In the genomic region with DNA sequence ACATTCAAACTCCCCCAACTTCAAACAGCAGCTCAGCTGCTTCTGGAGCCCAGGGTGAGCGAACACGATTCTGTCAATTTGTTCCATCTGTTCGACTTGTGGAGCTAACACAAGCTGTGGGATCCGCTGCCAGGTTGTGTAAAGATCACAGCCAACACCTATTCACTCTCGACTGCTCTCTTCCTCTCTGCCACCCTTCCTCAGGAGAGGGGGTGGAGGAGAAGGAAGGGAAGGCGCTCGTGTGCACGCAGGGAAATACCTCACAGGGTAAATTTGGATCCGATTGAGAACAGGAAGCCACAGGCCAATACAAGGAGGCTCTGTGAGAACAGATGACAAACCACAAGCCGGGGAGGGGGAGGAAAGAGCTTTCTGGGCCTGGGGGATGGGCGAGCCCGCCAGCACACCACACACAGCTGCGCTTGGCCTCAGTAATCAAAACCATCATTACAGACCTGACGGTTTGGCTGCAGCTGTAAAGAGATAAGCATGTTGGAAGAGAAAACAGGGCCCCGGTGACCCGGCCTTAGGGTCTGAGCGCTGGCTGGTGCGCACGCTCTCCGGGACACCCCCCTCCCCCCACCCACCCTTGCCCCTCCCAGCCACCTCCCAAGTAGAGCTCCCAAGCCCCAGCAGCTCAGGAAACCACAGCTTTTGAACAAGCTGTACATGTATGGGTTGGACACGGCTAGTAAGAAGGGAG, we compare ENCODE assay signal across 8 cellular contexts. TPM values are rescaled to one million over a fixed set of nuclear protein-coding genes. Genes with fewer than 3 reads are reported as not detected.
A peak's percentile ranks its signal among the peaks of the same experiment; 100 is the strongest.
DNase-seq lines count a peak whose midpoint lies in the region; TF ChIP-seq lines count a peak whose summit lies in the region.

No MANE protein-coding gene starts in this region.

- peak overlapping the region; percentile 74 for H3K4me2 ChIP-seq in GM23248 (ENCODE audit: unreplicated experiment)
- peak overlapping the region; percentile 99 for H3K4me2 ChIP-seq in MM.1S (ENCODE audit: low read depth, low read length)

- H3K9me3 ChIP-seq in GM23248 (ENCODE audit: low read depth) (no peaks in the 10 kb centered on the region), MM.1S (replicated peaks; ENCODE audit: insufficient read depth, low read length) (no peaks in the 10 kb centered on the region)

- H2AFZ ChIP-seq in GM23248: peak overlapping the region; percentile 83
- H2AFZ ChIP-seq in MM.1S (ENCODE audit: low read length): peak overlapping the region; percentile 4; the same call in 1 of the 2 replicates

- DNase-seq in GDM1 (lab: John Stamatoyannopoulos, UW): peak; percentile 90
- DNase-seq in GM23248: peak; percentile 73
- DNase-seq in MM.1S: peak; percentile 97
- DNase-seq in T-helper 2 cell: peak; percentile 20 to 96 (median 56)
- peak in 53 of 56 donors; percentile 17 to 87 (median 68) for DNase-seq in amygdala (lab: John Stamatoyannopoulos, UW)
- peak in 49 of 51 donors; percentile 32 to 88 (median 67) for DNase-seq in hypothalamus (lab: John Stamatoyannopoulos, UW)
- DNase-seq in smooth muscle cell of the brain vasculature (ENCODE audit: low read depth, low spot score): peak; percentile 60
- no peak for DNase-seq in mesenteric fat pad (ENCODE audit: low spot score)

- no peaks in the 10 kb centered on the region for H3K27me3 ChIP-seq in GM23248 (replicated peaks; ENCODE audit: insufficient read depth)
- no peaks in the 10 kb centered on the region for H3K27me3 ChIP-seq in MM.1S (replicated peaks; ENCODE audit: insufficient read depth, low read length)

- WGBS in GM23248 (ENCODE audit: low coverage in 1 of 2, low lambda C conversion rate in 2 of 2, missing lambda C conversion rate in 2 of 2), 2 experiments: 8 to 9% methylated on average over 15 to 21 of the region's 21 CpGs

- H3F3A ChIP-seq in GM23248 (ENCODE audit: insufficient read depth): no peaks in the 10 kb centered on the region
- H3F3A ChIP-seq in MM.1S (ENCODE audit: insufficient read depth, low read length): peaks cover 39% of the 10 kb centered on the region

- H3K27ac ChIP-seq in GM23248 (no peak overlapping the region), MM.1S (ENCODE audit: low read length) (peak overlapping the region; percentile 100)

- no peaks in the 10 kb centered on the region for H4K20me1 ChIP-seq in GM23248 (ENCODE audit: insufficient read depth)
- no peaks in the 10 kb centered on the region for H4K20me1 ChIP-seq in MM.1S (ENCODE audit: insufficient read depth, low read length)

- peaks cover 9% of the 10 kb centered on the region for H3K4me1 ChIP-seq in GM23248 (ENCODE audit: insufficient read depth)
- H3K4me1 ChIP-seq in MM.1S (ENCODE audit: low read length): peaks cover 41% of the 10 kb centered on the region

- H3K36me3 ChIP-seq in GM23248 (ENCODE audit: low read depth) (no peaks in the 10 kb centered on the region), MM.1S (replicated peaks; ENCODE audit: insufficient read depth, low read length) (peaks cover 16% of the 10 kb centered on the region; the same call in 1 of the 2 replicates)

- in situ Hi-C loops in GM23248 (cut with MboI): no loop called here

- no peaks in the 10 kb centered on the region; the same call in 1 of the 2 replicates for H3K9me2 ChIP-seq in GM23248 (ENCODE audit: insufficient read depth)
- no peaks in the 10 kb centered on the region for H3K9me2 ChIP-seq in MM.1S (replicated peaks; ENCODE audit: insufficient read depth, low read length)

- no peak for TF ChIP-seq CTCF in MM.1S (IDR thresholded peaks at IDR 0.05; ENCODE audit: low read length)

- H3K4me3 ChIP-seq in GM23248: peak overlapping the region; percentile 58
- H3K4me3 ChIP-seq in MM.1S (ENCODE audit: low read length): peak overlapping the region; percentile 70

- H3K79me2 ChIP-seq in GM23248 (ENCODE audit: insufficient read depth) (no peaks in the 10 kb centered on the region), MM.1S (ENCODE audit: low read length) (peaks cover 44% of the 10 kb centered on the region)

- H3K9ac ChIP-seq in GM23248 (peak overlapping the region; percentile 43), MM.1S (ENCODE audit: low read length) (peak overlapping the region; percentile 92)

RNA-seq across cellular contexts. Expression of gene PTCH1, which starts 54.2 kb away (rescaled TPM):
- 1.4 and 3.8 TPM in 2 replicates for total RNA-seq in GM23248 (2014; rRNA removed; shearing (Covaris generic))
- polyA plus RNA-seq in GM23248 (2016; fragmentation: Nextera tagmentation; extraction: Ambion mirVana): 5.5 and 7.3 TPM in 2 replicates
- 12.5 TPM for total RNA-seq in mesenteric fat pad
